Comparison of ENCODE assay signal across 1 cellular context in the genomic region with DNA sequence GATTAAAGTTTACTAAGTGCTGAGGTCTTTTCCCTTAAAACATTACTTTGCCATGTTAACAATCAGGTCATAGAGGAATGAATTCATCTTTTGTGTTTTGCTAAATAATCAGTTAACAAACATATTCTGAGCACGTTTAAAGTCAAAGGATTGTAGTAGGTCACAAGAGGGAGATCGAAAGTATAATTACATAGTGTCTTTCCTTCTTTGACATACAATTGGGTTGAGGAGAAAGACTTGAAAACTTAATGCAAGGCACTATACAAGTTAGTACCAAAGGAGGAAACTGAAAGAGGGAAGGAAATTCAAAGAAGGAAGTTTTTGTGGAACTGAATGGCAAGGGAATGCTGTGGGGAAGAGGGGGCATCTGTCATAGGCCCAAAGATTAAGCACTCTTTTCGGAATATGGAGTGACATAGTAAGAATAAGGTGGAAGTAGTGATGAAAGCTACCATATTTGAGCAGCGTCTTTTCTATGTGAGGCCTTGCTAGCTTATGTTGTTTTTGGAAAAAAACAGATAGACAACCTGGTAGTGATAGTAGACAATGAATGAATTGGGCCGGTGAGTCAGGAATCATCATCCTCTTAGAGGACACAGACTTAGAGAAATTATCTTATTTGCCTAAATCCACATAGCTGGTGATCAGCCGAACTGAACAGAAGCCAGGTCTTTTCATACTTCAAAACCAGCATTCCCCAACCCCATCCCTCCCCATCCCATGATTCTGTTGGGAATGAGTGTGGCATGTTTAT.
TF ChIP-seq lines count a peak whose summit lies in the region.

No MANE protein-coding gene starts in this region.

TF ChIP-seq in K562, 482 proteins besides CTCF, POLR2A, EP300 and RAD21:
- TF ChIP-seq SMARCE1 (IDR thresholded peaks at IDR 0.05) (0 out of 2 replicates have a peak, but pooled peaks have one; percentile 1), ZNF77 (CRISPR knock-in tag; IDR thresholded peaks at IDR 0.05) (no peak)
- TF ChIP-seq, protein P1, sequence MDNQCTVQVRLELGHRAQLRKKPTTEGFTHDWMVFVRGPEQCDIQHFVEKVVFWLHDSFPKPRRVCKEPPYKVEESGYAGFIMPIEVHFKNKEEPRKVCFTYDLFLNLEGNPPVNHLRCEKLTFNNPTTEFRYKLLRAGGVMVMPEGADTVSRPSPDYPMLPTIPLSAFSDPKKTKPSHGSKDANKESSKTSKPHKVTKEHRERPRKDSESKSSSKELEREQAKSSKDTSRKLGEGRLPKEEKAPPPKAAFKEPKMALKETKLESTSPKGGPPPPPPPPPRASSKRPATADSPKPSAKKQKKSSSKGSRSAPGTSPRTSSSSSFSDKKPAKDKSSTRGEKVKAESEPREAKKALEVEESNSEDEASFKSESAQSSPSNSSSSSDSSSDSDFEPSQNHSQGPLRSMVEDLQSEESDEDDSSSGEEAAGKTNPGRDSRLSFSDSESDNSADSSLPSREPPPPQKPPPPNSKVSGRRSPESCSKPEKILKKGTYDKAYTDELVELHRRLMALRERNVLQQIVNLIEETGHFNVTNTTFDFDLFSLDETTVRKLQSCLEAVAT (IDR thresholded peaks at IDR 0.05) = 0 out of 4 replicates have a peak, but pooled peaks of 1 of the 2 experiments have one; percentile 24
